ENCODE assay signal across 23 cellular contexts in the genomic region with DNA sequence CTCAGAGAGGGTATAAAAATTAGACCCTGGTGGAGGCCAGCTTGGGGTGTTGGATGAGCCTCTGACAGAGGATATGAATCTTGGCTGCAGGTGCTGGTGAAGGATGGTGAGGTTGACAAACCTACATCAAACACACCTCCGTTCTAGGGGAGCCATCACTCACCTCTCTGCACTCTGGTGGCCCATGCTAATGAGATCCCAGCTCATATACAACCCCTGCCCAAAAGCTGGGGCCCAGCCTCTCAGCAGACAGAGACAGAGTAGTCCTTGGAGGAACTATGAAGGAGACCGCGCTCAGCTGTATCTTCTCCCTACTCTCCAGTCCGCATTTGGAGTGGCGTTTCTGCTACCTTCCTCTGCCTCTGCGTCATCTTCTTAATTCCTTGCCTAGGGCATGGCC.
A peak's percentile ranks its signal among the peaks of the same experiment; 100 is the strongest.
DNase-seq lines count a peak whose midpoint lies in the region; ATAC-seq, FAIRE-seq and TF ChIP-seq lines count a peak whose summit lies in the region.
"Had no signal": no experiment of that assay in that cellular context is flagged by ENCODE, and none has a peak within 500 bp of the region (broad histone marks: within the 10 kb centered on the region; RNA-seq: fewer than 3 reads in every experiment).

No MANE protein-coding gene starts in this region.

- H3K27me3 ChIP-seq in bronchial epithelial cell (ENCODE audit: control insufficient read depth, insufficient read depth, low read length), result no peaks in the 10 kb centered on the region
- H3K27me3 ChIP-seq in esophagus muscularis mucosa, result no peaks in the 10 kb centered on the region

- H3K9me3 Mint-ChIP-seq in type B pancreatic cell, result no peaks in the 10 kb centered on the region
- H3K9me3 Mint-ChIP-seq: CD4-positive, alpha-beta memory T cell had no signal

- no peak for TF ChIP-seq EP300 in esophagus muscularis mucosa (IDR thresholded peaks at IDR 0.05)

- DNase-seq in bronchial epithelial cell (ENCODE audit: low read depth) (no peak), esophagus muscularis mucosa (ENCODE audit: extremely low spot score) (peak; percentile 70), type B pancreatic cell (ENCODE audit: extremely low spot score, unreplicated experiment) (peak; percentile 36), Ammon's horn (ENCODE audit: low spot score) (no peak), activated gamma-delta T cell (lab: John Stamatoyannopoulos, UW) (no peak)
- DNase-seq: ACHN; AML-193; C1 segment of cervical spinal cord; Calu3; CD4-positive, alpha-beta memory T cell; COR-L47; DMS53; DMS79 treated with DMSO at 0.1 percent for 48 hours; GF-D8; GM23248; H7; HCEC 1CT had no signal

- TF ChIP-seq CTCF in bronchial epithelial cell (IDR thresholded peaks at IDR 0.05; ENCODE audit: insufficient read depth, low read length, severe bottlenecking), result no peak
- TF ChIP-seq CTCF in esophagus muscularis mucosa (IDR thresholded peaks at IDR 0.05), result no peak
- no peak for TF ChIP-seq CTCF in type B pancreatic cell (conservative IDR thresholded peaks at IDR 0.05)

- intact Hi-C loops in esophagus muscularis mucosa (cut with DNase I), result no loop called here

- peaks cover 59% of the 10 kb centered on the region for H3K27me3 Mint-ChIP-seq in type B pancreatic cell

- WGBS in esophagus muscularis mucosa, result 70% methylated on average over 5 of the region's 6 CpGs

- no peak overlapping the region for H3K27ac Mint-ChIP-seq in type B pancreatic cell
- H3K27ac Mint-ChIP-seq: CD4-positive, alpha-beta memory T cell had no signal

- no peaks in the 10 kb centered on the region for H3K36me3 Mint-ChIP-seq in type B pancreatic cell
- H3K36me3 Mint-ChIP-seq: CD4-positive, alpha-beta memory T cell had no signal

- H3K4me3 ChIP-seq in bronchial epithelial cell (ENCODE audit: low read depth, low read length), result no peak overlapping the region
- H3K4me3 ChIP-seq in esophagus muscularis mucosa, result no peak overlapping the region
- H3K4me3 ChIP-seq: A549, GM23248 had no signal

- no peak for TF ChIP-seq POLR2A in esophagus muscularis mucosa (IDR thresholded peaks at IDR 0.05; ENCODE audit: low read depth)

- H3K4me3 Mint-ChIP-seq in type B pancreatic cell, result no peak overlapping the region
- H3K4me3 Mint-ChIP-seq: CD4-positive, alpha-beta memory T cell had no signal

- H3K9me3 ChIP-seq in esophagus muscularis mucosa, result no peaks in the 10 kb centered on the region
- H3K9me3 ChIP-seq: A549 had no signal

- no peaks in the 10 kb centered on the region for H3K4me1 Mint-ChIP-seq in type B pancreatic cell (ENCODE audit: unreplicated experiment)
- H3K4me1 Mint-ChIP-seq: CD4-positive, alpha-beta memory T cell had no signal

- FAIRE-seq in bronchial epithelial cell (lab: Jason Lieb, UNC), result peak; percentile 23
- FAIRE-seq: A549, GM12891, GM18507, H1 had no signal

- no peak for ATAC-seq in GM18909 (IDR thresholded peaks at IDR 0.05; ENCODE audit: poor library complexity, unreplicated experiment)
- ATAC-seq: A549 had no signal

- no peaks in the 10 kb centered on the region for H3K4me1 ChIP-seq in esophagus muscularis mucosa
- H3K4me1 ChIP-seq: A549 had no signal

- no peaks in the 10 kb centered on the region for H3K36me3 ChIP-seq in bronchial epithelial cell (ENCODE audit: control insufficient read depth, insufficient read depth, low read length)
- H3K36me3 ChIP-seq in esophagus muscularis mucosa, result no peaks in the 10 kb centered on the region

- no peak overlapping the region for H3K27ac ChIP-seq in esophagus muscularis mucosa (replicated peaks in 1 of 4)
- H3K27ac ChIP-seq: 22Rv1, A549, GM23248 had no signal

Comparison
In these comparisons a context has a peak if more than half of its experiments do, and no peak if none do; other contexts are left out.
1. DNase-seq: peak in esophagus muscularis mucosa (single experiment) and type B pancreatic cell (single experiment); none in bronchial epithelial cell (single experiment), Ammon's horn (single experiment) and activated gamma-delta T cell (single experiment).